Comparison of ENCODE assay signal across 1 cellular context in genomic region chr1:182677393-182678098, GRCh38.
TF ChIP-seq lines count a peak whose summit lies in the region.

No MANE protein-coding gene starts in this region.

TF ChIP-seq in GM12878, 131 proteins besides CTCF, POLR2A, EP300 and RAD21 (continued from another document):
- no peak for TF ChIP-seq ZBTB33 (IDR thresholded peaks at IDR 0.05)
- no peak for TF ChIP-seq ZNF384 (IDR thresholded peaks at IDR 0.05; ENCODE audit: borderline replicate concordance, low read depth, low read length)
- TF ChIP-seq IKZF1 (conservative IDR thresholded peaks at IDR 0.05): peak; percentile 83
- no peak for TF ChIP-seq BCL3 (IDR thresholded peaks at IDR 0.05; ENCODE audit: borderline replicate concordance, insufficient read depth, low read depth, low read length, poor library complexity, severe bottlenecking)
- TF ChIP-seq NR2C2 (IDR thresholded peaks at IDR 0.05; ENCODE audit: borderline replicate concordance, control insufficient read depth, insufficient read length, low read depth): no peak
- TF ChIP-seq NFXL1 (IDR thresholded peaks at IDR 0.05; ENCODE audit: borderline replicate concordance): no peak
- TF ChIP-seq PRDM15 (CRISPR knock-in tag; IDR thresholded peaks at IDR 0.05): no peak
- TF ChIP-seq FOS (IDR thresholded peaks at IDR 0.05; ENCODE audit: borderline replicate concordance, extremely low read depth, insufficient read length): no peak
